Comparison of ENCODE assay signal across 19 cellular contexts in the genomic region with DNA sequence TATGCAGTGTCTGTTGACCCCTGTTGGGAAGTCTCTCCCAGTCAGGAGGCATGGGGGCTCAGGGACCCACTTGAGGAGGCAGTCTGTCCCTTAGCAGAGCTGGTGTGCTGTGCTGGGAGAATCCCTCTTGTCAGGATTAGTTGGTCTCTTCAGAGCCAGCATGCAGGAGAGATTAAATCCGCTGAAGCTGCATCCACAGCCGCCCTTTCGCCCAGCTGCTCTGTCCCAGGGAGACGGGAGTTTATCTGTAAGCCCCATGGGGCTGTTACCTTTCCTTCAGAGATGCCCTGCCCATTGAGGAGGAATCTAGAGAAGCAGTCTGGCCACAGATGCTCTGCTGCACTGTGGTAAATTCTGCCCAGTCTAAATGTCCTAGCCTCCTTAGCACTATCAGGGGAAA. TPM values are rescaled to one million over a fixed set of nuclear protein-coding genes. Genes with fewer than 3 reads are reported as not detected.
DNase-seq lines count a peak whose midpoint lies in the region; TF ChIP-seq lines count a peak whose summit lies in the region.
"Had no signal": no experiment of that assay in that cellular context is flagged by ENCODE, and none has a peak within 500 bp of the region (broad histone marks: within the 10 kb centered on the region; RNA-seq: fewer than 3 reads in every experiment).

No MANE protein-coding gene starts in this region.

- no peaks in the 10 kb centered on the region for H3K9me3 ChIP-seq in neural progenitor cell (ENCODE audit: low read depth)

- H3K27ac Mint-ChIP-seq in neural progenitor cell = no peak overlapping the region
- H3K27ac Mint-ChIP-seq: CD4-positive, alpha-beta T cell; GM23338 had no signal

- peaks cover 2% of the 10 kb centered on the region for H3K9me3 Mint-ChIP-seq in neural progenitor cell
- H3K9me3 Mint-ChIP-seq: CD4-positive, alpha-beta T cell had no signal

- H3K27me3 Mint-ChIP-seq in neural progenitor cell (ENCODE audit: insufficient read depth, low read depth) = no peaks in the 10 kb centered on the region

- no peaks in the 10 kb centered on the region for H3K4me1 Mint-ChIP-seq in neural progenitor cell
- H3K4me1 Mint-ChIP-seq: GM23338 had no signal

- TF ChIP-seq CTCF in neural progenitor cell (IDR thresholded peaks at IDR 0.05) = no peak

- no peaks in the 10 kb centered on the region for H4K20me1 ChIP-seq in neural progenitor cell (ENCODE audit: low read depth)

- H2AFZ ChIP-seq in neural progenitor cell (replicated peaks) = no peak overlapping the region
- H2AFZ ChIP-seq: GM23338 had no signal

- H3K9ac ChIP-seq in neural progenitor cell = no peak overlapping the region

- no peaks in the 10 kb centered on the region for H3K27me3 ChIP-seq in neural progenitor cell

- H3K36me3 Mint-ChIP-seq in neural progenitor cell = no peaks in the 10 kb centered on the region

- peak; percentile 61 for DNase-seq in NCI-H524 treated with DMSO at 0.1 percent for 48 hours (lab: John Stamatoyannopoulos, UW)
- DNase-seq in ecto neural progenitor cell (ENCODE audit: low spot score) = peak; percentile 43
- peak; percentile 16 for DNase-seq in neural progenitor cell (ENCODE audit: low spot score)
- no peak for DNase-seq in DMS53 treated with DMSO at 0.1 percent for 48 hours (lab: John Stamatoyannopoulos, UW; ENCODE audit: unreplicated experiment)
- no peak for DNase-seq in NCI-H1417 (lab: John Stamatoyannopoulos, UW)
- no peak for DNase-seq in activated naive CD4-positive, alpha-beta T cell (lab: John Stamatoyannopoulos, UW)
- DNase-seq: ACHN; AML-193; Caco-2; CD4-positive, alpha-beta T cell; DMS153; DMS79 treated with DMSO at 0.1 percent for 48 hours; GF-D8; H7; IMR-90 had no signal

- H3K4me3 Mint-ChIP-seq in neural progenitor cell = no peak overlapping the region
- H3K4me3 Mint-ChIP-seq: CD4-positive, alpha-beta T cell; GM23338 had no signal

- H3K4me1 ChIP-seq in neural progenitor cell = peaks cover 4% of the 10 kb centered on the region
- H3K4me1 ChIP-seq: Caco-2 had no signal

- H3K4me2 ChIP-seq in neural progenitor cell = no peak overlapping the region
- H3K4me2 ChIP-seq: GM23338 had no signal

- no peaks in the 10 kb centered on the region for H3K79me2 ChIP-seq in neural progenitor cell (ENCODE audit: low read depth)

- no peak overlapping the region for H3K4me3 ChIP-seq in neural progenitor cell
- H3K4me3 ChIP-seq: GM23338, K562 had no signal

- no peaks in the 10 kb centered on the region for H3K36me3 ChIP-seq in neural progenitor cell

- H3F3A ChIP-seq in neural progenitor cell (ENCODE audit: low read depth) = no peaks in the 10 kb centered on the region

- H3K27ac ChIP-seq in neural progenitor cell = no peak overlapping the region
- H3K27ac ChIP-seq: C4-2B, HL-60 had no signal

RNA-seq across cellular contexts. Expression of a gene that starts 13.1 kb away (rescaled TPM):
- total RNA-seq in neural progenitor cell (ENCODE audit: low replicate concordance) = not detected in 2 replicates
- total RNA-seq: Caco-2; CD4-positive, alpha-beta T cell; GM23338; H7; IMR-90; K562 had no signal

RNA-seq across cellular contexts. Expression of a gene that starts 30.5 kb away (rescaled TPM):
- not detected in 2 replicates for total RNA-seq in neural progenitor cell (ENCODE audit: low replicate concordance)
- total RNA-seq: Caco-2, GM23338, H7, IMR-90, K562 had no signal

RNA-seq across cellular contexts. Expression of a gene that starts 39.4 kb away (rescaled TPM):
- 1.4 and 1.8 TPM in 2 replicates for total RNA-seq in neural progenitor cell (ENCODE audit: low replicate concordance)

RNA-seq across cellular contexts. Expression of a gene that starts 45.9 kb away (rescaled TPM):
- total RNA-seq in neural progenitor cell (ENCODE audit: low replicate concordance) = not detected in 2 replicates
- total RNA-seq: Caco-2; CD4-positive, alpha-beta T cell; GM23338; H7; IMR-90 had no signal

RNA-seq across cellular contexts. Expression of a gene that starts 56.8 kb away (rescaled TPM):
- not detected in 2 replicates for total RNA-seq in neural progenitor cell (ENCODE audit: low replicate concordance)
- total RNA-seq: Caco-2; CD4-positive, alpha-beta T cell; GM23338; H7; IMR-90; K562 had no signal

Comparison
In these comparisons a context has a peak if more than half of its experiments do, and no peak if none do; other contexts are left out.
1. DNase-seq: peak in NCI-H524 treated with DMSO at 0.1 percent for 48 hours (single experiment), ecto neural progenitor cell (single experiment) and neural progenitor cell (single experiment); none in DMS53 treated with DMSO at 0.1 percent for 48 hours (single experiment), NCI-H1417 (0 of 3) and activated naive CD4-positive, alpha-beta T cell (0 of 4).